In the genomic region with DNA sequence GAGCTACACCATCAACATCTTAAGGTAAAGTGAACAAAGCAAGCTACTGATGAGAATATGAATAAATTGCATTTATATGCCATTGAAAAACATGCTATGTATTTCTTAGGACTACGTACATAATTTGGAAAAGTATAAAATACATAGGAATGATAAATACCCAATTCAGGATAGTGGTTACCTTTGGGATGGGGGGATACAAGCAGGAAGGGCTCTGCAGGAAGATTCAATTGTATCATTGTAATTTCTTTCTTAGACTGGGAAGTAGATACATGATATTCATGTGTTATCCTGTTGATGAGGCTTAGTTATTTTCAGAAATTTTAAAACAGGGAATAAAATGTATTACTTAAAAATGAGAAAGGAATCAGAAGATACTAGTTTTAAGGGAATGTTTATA, we compare ENCODE assay signal across 33 cellular contexts.
"Had no signal": no experiment of that assay in that cellular context is flagged by ENCODE, and none has a peak within 500 bp of the region (broad histone marks: within the 10 kb centered on the region; RNA-seq: fewer than 3 reads in every experiment).

No MANE protein-coding gene starts in this region.

- H3K27ac Mint-ChIP-seq: natural killer cell treated with Interleukin-12 subunit alpha and Interleukin-12 subunit beta and Interleukin-15 and Interleukin-18, amount 100 ng/mL, for 72 hours; nephron progenitor cell; progenitor cell of endocrine pancreas; stimulated activated memory B cell treated with anti-CD40 and anti-IgM and Interleukin-4, amounts not matched to agents 10 μg/mL and 1 μg/mL and 100 μg/mL, for 72 hours; stimulated activated naive CD8-positive, alpha-beta T cell treated with anti-CD3 and anti-CD28 coated beads, Interleukin-15, amount 100 ng/mL, for 72 hours; type B pancreatic cell had no signal

- H3K27ac ChIP-seq: neutrophil, ovary, parathyroid adenoma, psoas muscle, skin epidermis, spleen, suprapubic skin, testis, tibial artery, transverse colon, upper lobe of right lung, uterus had no signal

- H3K4me1 Mint-ChIP-seq: nephron progenitor cell; neural crest cell; stimulated activated memory B cell treated with anti-CD40 and anti-IgM and Interleukin-4, amounts not matched to agents 10 μg/mL and 1 μg/mL and 100 μg/mL, for 72 hours; stimulated activated naive CD8-positive, alpha-beta T cell treated with anti-CD3 and anti-CD28 coated beads, Interleukin-15, amount 100 ng/mL, for 72 hours had no signal

- H3K4me2 ChIP-seq: smooth muscle cell had no signal

- H3K9me3 Mint-ChIP-seq: naive thymus-derived CD8-positive, alpha-beta T cell; natural killer cell treated with Interleukin-12 subunit alpha and Interleukin-12 subunit beta and Interleukin-15 and Interleukin-18, amount 100 ng/mL, for 72 hours; neural crest cell; stimulated activated memory B cell treated with anti-CD40 and anti-IgM and Interleukin-4, amounts not matched to agents 10 μg/mL and 1 μg/mL and 100 μg/mL, for 72 hours; stimulated activated naive CD8-positive, alpha-beta T cell treated with anti-CD3 and anti-CD28 coated beads, Interleukin-15, amount 100 ng/mL, for 72 hours; type B pancreatic cell had no signal

- H3K27me3 Mint-ChIP-seq: naive thymus-derived CD8-positive, alpha-beta T cell; natural killer cell treated with Interleukin-12 subunit alpha and Interleukin-12 subunit beta and Interleukin-15 and Interleukin-18, amount 100 ng/mL, for 72 hours; progenitor cell of endocrine pancreas; stimulated activated memory B cell treated with anti-CD40 and anti-IgM and Interleukin-4, amounts not matched to agents 10 μg/mL and 1 μg/mL and 100 μg/mL, for 72 hours; stimulated activated naive CD8-positive, alpha-beta T cell treated with anti-CD3 and anti-CD28 coated beads, Interleukin-15, amount 100 ng/mL, for 72 hours; type B pancreatic cell had no signal

- H3K9ac ChIP-seq: parathyroid adenoma had no signal

- H3K9me3 ChIP-seq: neutrophil, psoas muscle, spleen, suprapubic skin, testis, tibial artery, transverse colon, upper lobe of right lung, uterus had no signal

- H3K4me1 ChIP-seq: psoas muscle, spleen, suprapubic skin, testis, tibial artery, uterus had no signal

- H3K79me2 ChIP-seq: parathyroid adenoma had no signal

- ATAC-seq: naive thymus-derived CD8-positive, alpha-beta T cell; natural killer cell treated with Interleukin-12 subunit alpha and Interleukin-12 subunit beta and Interleukin-15 and Interleukin-18, amount 100 ng/mL, for 72 hours; psoas muscle; right cardiac atrium; sciatic nerve; stimulated activated memory B cell treated with anti-CD40 and anti-IgM and Interleukin-4, amounts not matched to agents 10 μg/mL and 1 μg/mL and 100 μg/mL, for 72 hours; stimulated activated naive CD8-positive, alpha-beta T cell treated with anti-CD3 and anti-CD28 coated beads, Interleukin-15, amount 100 ng/mL, for 72 hours; stimulated activated naive CD8-positive, alpha-beta T cell treated with anti-CD3 and anti-CD28 coated beads, Interleukin-15, Interleukin-2, amounts not matched to agents 100 U/mL and 50 U/mL, for 24 hours; upper lobe of right lung had no signal

- H3K36me3 ChIP-seq: ovary had no signal

- H3K27me3 ChIP-seq: neutrophil, ovary, spleen, suprapubic skin, testis, tibial artery, transverse colon, upper lobe of right lung, uterus had no signal

- H2AFZ ChIP-seq: parathyroid adenoma had no signal

- H3K4me3 Mint-ChIP-seq: naive thymus-derived CD8-positive, alpha-beta T cell; natural killer cell treated with Interleukin-12 subunit alpha and Interleukin-12 subunit beta and Interleukin-15 and Interleukin-18, amount 100 ng/mL, for 72 hours; nephron progenitor cell; neural crest cell; stimulated activated memory B cell treated with anti-CD40 and anti-IgM and Interleukin-4, amounts not matched to agents 10 μg/mL and 1 μg/mL and 100 μg/mL, for 72 hours; stimulated activated naive CD8-positive, alpha-beta T cell treated with anti-CD3 and anti-CD28 coated beads, Interleukin-15, amount 100 ng/mL, for 72 hours; type B pancreatic cell had no signal

- DNase-seq: naive thymus-derived CD8-positive, alpha-beta T cell; nephron progenitor cell; nucleus accumbens; ovary; posterior cingulate gyrus; psoas muscle; right cardiac atrium; spleen; stimulated activated CD4-positive, alpha-beta T cell treated with anti-CD3 and anti-CD28 coated beads, Interleukin-12 subunit alpha, Interleukin-12 subunit beta, amount 100 ng/mL, for 4 hours; stimulated activated CD4-positive, alpha-beta T cell treated with anti-CD3 and anti-CD28 coated beads, Interleukin-1b, Interleukin-23, amount 100 ng/mL, for 48 hours; stimulated activated CD4-positive, alpha-beta T cell treated with anti-CD3 and anti-CD28 coated beads, Interleukin-4, amount 100 ng/mL, for 1 hour; stimulated activated CD4-positive, alpha-beta T cell treated with anti-CD3 and anti-CD28 coated beads, Interleukin-4, amount 100 ng/mL, for 4 hours; stimulated activated CD8-positive, alpha-beta memory T cell treated with anti-CD3 and anti-CD28 coated beads, Interleukin-4, amount 100 ng/mL, for 48 hours; stimulated activated naive CD4-positive, alpha-beta T cell; stimulated activated naive CD8-positive, alpha-beta T cell treated with anti-CD3 and anti-CD28 coated beads, Interleukin-15, amount 100 ng/mL, for 72 hours; stimulated activated naive CD8-positive, alpha-beta T cell treated with anti-CD3 and anti-CD28 coated beads, Interleukin-15, Interleukin-2, amounts not matched to agents 100 U/mL and 50 U/mL, for 24 hours; substantia nigra; testis; tibial artery; transverse colon; upper lobe of right lung; uterus had no signal

- H3K4me3 ChIP-seq: ovary, psoas muscle, skin epidermis, smooth muscle cell, spleen, suprapubic skin, testis, tibial artery, transverse colon, upper lobe of right lung, uterus had no signal
